In genomic region chr22:25950101-25950500, GRCh38 we compare ENCODE assay signal across 26 cellular contexts.
A peak's percentile ranks its signal among the peaks of the same experiment; 100 is the strongest.
DNase-seq lines count a peak whose midpoint lies in the region; ATAC-seq and TF ChIP-seq lines count a peak whose summit lies in the region.
"Had no signal": no experiment of that assay in that cellular context is flagged by ENCODE, and none has a peak within 500 bp of the region (broad histone marks: within the 10 kb centered on the region; RNA-seq: fewer than 3 reads in every experiment).

No MANE protein-coding gene starts in this region.

- H3K4me3 ChIP-seq in WERI-Rb-1 (ENCODE audit: low read depth, low read length), result no peak overlapping the region
- no peak overlapping the region for H3K4me3 ChIP-seq in OCI-LY7 (ENCODE audit: low read depth, low read length, poor library complexity, severe bottlenecking)
- H3K4me3 ChIP-seq: K562, MG63, SK-N-MC had no signal

- no peaks in the 10 kb centered on the region for H3K9me3 Mint-ChIP-seq in activated CD8-positive, alpha-beta T cell treated with anti-CD3 and anti-CD28 coated beads for 36 hours
- H3K9me3 Mint-ChIP-seq in activated CD8-positive, alpha-beta T cell treated with anti-CD3 and anti-CD28 coated beads, Interleukin-2, amount 10 ng/mL, durations not matched to agents 7 days and 5 days (ENCODE audit: insufficient read depth), result no peaks in the 10 kb centered on the region
- H3K9me3 Mint-ChIP-seq in stimulated activated naive B cell treated with anti-CD40 and anti-IgM and Interleukin-4, amounts not matched to agents 10 μg/mL and 1 μg/mL and 100 μg/mL, for 72 hours, result peaks cover 0 to 4% of the 10 kb centered on the region in 2 donors
- H3K9me3 Mint-ChIP-seq in CD14-positive monocyte, result peaks cover 0 to 2% (median 0%) of the 10 kb centered on the region in 7 donors
- H3K9me3 Mint-ChIP-seq: CD8-positive, alpha-beta memory T cell; H9 had no signal

- no peaks in the 10 kb centered on the region for H3K79me2 ChIP-seq in OCI-LY7 (ENCODE audit: insufficient read depth, low read depth, low read length)

- intact Hi-C loops in activated CD8-positive, alpha-beta T cell treated with anti-CD3 and anti-CD28 coated beads for 36 hours (cut with micrococcal nuclease), result no loop called here
- intact Hi-C loops in CD14-positive monocyte (cut with micrococcal nuclease), result no loop called here
- intact Hi-C loops in OCI-LY7 (cut with micrococcal nuclease; ENCODE audit: unreplicated experiment), result no loop called here

- H3K4me3 Mint-ChIP-seq in activated CD8-positive, alpha-beta T cell treated with anti-CD3 and anti-CD28 coated beads for 36 hours, result no peak overlapping the region
- H3K4me3 Mint-ChIP-seq in activated CD8-positive, alpha-beta T cell treated with anti-CD3 and anti-CD28 coated beads, Interleukin-2, amount 10 ng/mL, durations not matched to agents 7 days and 5 days, result no peak overlapping the region
- H3K4me3 Mint-ChIP-seq in stimulated activated naive B cell treated with anti-CD40 and anti-IgM and Interleukin-4, amounts not matched to agents 10 μg/mL and 1 μg/mL and 100 μg/mL, for 72 hours, result no peak overlapping the region
- no peak overlapping the region for H3K4me3 Mint-ChIP-seq in CD14-positive monocyte
- H3K4me3 Mint-ChIP-seq: CD8-positive, alpha-beta memory T cell; H9; HFFc6 had no signal

- ATAC-seq in activated CD8-positive, alpha-beta T cell treated with anti-CD3 and anti-CD28 coated beads for 36 hours, result no peak
- ATAC-seq in activated CD8-positive, alpha-beta T cell treated with anti-CD3 and anti-CD28 coated beads, Interleukin-2, amount 10 ng/mL, durations not matched to agents 7 days and 5 days, result no peak
- peak; percentile 93 to 95 for ATAC-seq in stimulated activated naive B cell treated with anti-CD40 and anti-IgM and Interleukin-4, amounts not matched to agents 10 μg/mL and 1 μg/mL and 100 μg/mL, for 72 hours (replicated peaks)
- ATAC-seq: HepG2, K562 had no signal

- BruUV-seq in OCI-LY7 (replicated peaks; lab: Mats Ljungman, UMichigan), result no TSS peak

- peaks cover 3% of the 10 kb centered on the region for H3K27me3 Mint-ChIP-seq in activated CD8-positive, alpha-beta T cell treated with anti-CD3 and anti-CD28 coated beads for 36 hours
- H3K27me3 Mint-ChIP-seq in activated CD8-positive, alpha-beta T cell treated with anti-CD3 and anti-CD28 coated beads, Interleukin-2, amount 10 ng/mL, durations not matched to agents 7 days and 5 days (ENCODE audit: low read depth), result no peaks in the 10 kb centered on the region
- H3K27me3 Mint-ChIP-seq in stimulated activated naive B cell treated with anti-CD40 and anti-IgM and Interleukin-4, amounts not matched to agents 10 μg/mL and 1 μg/mL and 100 μg/mL, for 72 hours, result peaks cover 15% of the 10 kb centered on the region in 2 donors
- H3K27me3 Mint-ChIP-seq in CD14-positive monocyte (ENCODE audit: low read depth in 3 of 3), result peaks cover 2 to 10% (median 3%) of the 10 kb centered on the region in 3 donors

- H4K20me1 ChIP-seq in OCI-LY7 (ENCODE audit: insufficient read depth, low read length), result no peaks in the 10 kb centered on the region

- no peak for TF ChIP-seq CTCF in activated CD8-positive, alpha-beta T cell treated with anti-CD3 and anti-CD28 coated beads for 36 hours (IDR thresholded peaks at IDR 0.05)
- TF ChIP-seq CTCF in GM13976 (IDR thresholded peaks at IDR 0.05; ENCODE audit: borderline replicate concordance, control extremely low read depth, extremely low read depth, insufficient read depth, missing control alignments) (no peak), WERI-Rb-1 (IDR thresholded peaks at IDR 0.05; ENCODE audit: low read depth, low read length) (no peak), CD14-positive monocyte (IDR thresholded peaks at IDR 0.05) (no peak), OCI-LY7 (conservative IDR thresholded peaks at IDR 0.05; ENCODE audit: low read length) (no peak)

- H3K4me1 Mint-ChIP-seq in activated CD8-positive, alpha-beta T cell treated with anti-CD3 and anti-CD28 coated beads for 36 hours (ENCODE audit: low read depth), result no peaks in the 10 kb centered on the region
- H3K4me1 Mint-ChIP-seq in activated CD8-positive, alpha-beta T cell treated with anti-CD3 and anti-CD28 coated beads, Interleukin-2, amount 10 ng/mL, durations not matched to agents 7 days and 5 days (ENCODE audit: low read depth), result no peaks in the 10 kb centered on the region
- peaks cover 5 to 7% of the 10 kb centered on the region in 2 donors for H3K4me1 Mint-ChIP-seq in stimulated activated naive B cell treated with anti-CD40 and anti-IgM and Interleukin-4, amounts not matched to agents 10 μg/mL and 1 μg/mL and 100 μg/mL, for 72 hours
- no peaks in the 10 kb centered on the region for H3K4me1 Mint-ChIP-seq in CD14-positive monocyte
- H3K4me1 Mint-ChIP-seq: CD8-positive, alpha-beta memory T cell had no signal

- H3K27ac ChIP-seq in WERI-Rb-1 (peak overlapping the region; percentile 1; the same call in 1 of the 2 replicates), OCI-LY7 (ENCODE audit: low read depth, low read length, poor library complexity, severe bottlenecking) (no peak overlapping the region)
- H3K27ac ChIP-seq: RWPE1, SK-N-MC had no signal

- no peaks in the 10 kb centered on the region for H3K36me3 ChIP-seq in WERI-Rb-1
- no peaks in the 10 kb centered on the region for H3K36me3 ChIP-seq in OCI-LY7 (ENCODE audit: insufficient read depth, low read length)
- H3K36me3 ChIP-seq: MG63 had no signal

- H3K27me3 ChIP-seq in WERI-Rb-1 (ENCODE audit: insufficient read depth, low read depth, severe bottlenecking), result no peaks in the 10 kb centered on the region
- H3K27me3 ChIP-seq: MG63 had no signal

- no peaks in the 10 kb centered on the region for H3K9me2 ChIP-seq in OCI-LY7 (ENCODE audit: insufficient read depth, low read length)

- no peaks in the 10 kb centered on the region for H3K4me1 ChIP-seq in OCI-LY7 (ENCODE audit: insufficient read depth, low read length, poor library complexity, severe bottlenecking)

- DNase-seq in activated CD8-positive, alpha-beta T cell treated with anti-CD3 and anti-CD28 coated beads for 36 hours, result peak; percentile 7
- no peak for DNase-seq in activated CD8-positive, alpha-beta T cell treated with anti-CD3 and anti-CD28 coated beads, Interleukin-2, amount 10 ng/mL, durations not matched to agents 7 days and 5 days
- peak; percentile 61 for DNase-seq in GM13976 (ENCODE audit: low spot score)
- no peak for DNase-seq in WERI-Rb-1
- DNase-seq in stimulated activated naive B cell treated with anti-CD40 and anti-IgM and Interleukin-4, amounts not matched to agents 10 μg/mL and 1 μg/mL and 100 μg/mL, for 72 hours, result peak; percentile 40
- DNase-seq in CD14-positive monocyte (ENCODE audit: low spot score), result no peak
- DNase-seq in activated gamma-delta T cell (lab: John Stamatoyannopoulos, UW), result no peak
- no peak for DNase-seq in OCI-LY7 (ENCODE audit: low spot score)
- DNase-seq: AML-193; C1 segment of cervical spinal cord; Calu3; CD8-positive, alpha-beta memory T cell; GDM1; H9; HFFc6; MG63; NCI-H1417; NCI-H1694 treated with DMSO at 0.1 percent for 48 hours; NCI-H2081 treated with DMSO at 0.1 percent for 48 hours; NCI-H446; NCI-H526; SHP77 treated with DMSO at 0.1 percent for 48 hours had no signal

- H3K4me2 ChIP-seq in OCI-LY7 (ENCODE audit: low read length), result no peak overlapping the region

- POLR2A ChIA-PET in activated CD8-positive, alpha-beta T cell treated with anti-CD3 and anti-CD28 coated beads for 36 hours (lab: Charles Lee), result no interaction called here
- POLR2A ChIA-PET in activated CD8-positive, alpha-beta T cell treated with anti-CD3 and anti-CD28 coated beads, Interleukin-2, amount 10 ng/mL, durations not matched to agents 7 days and 5 days (lab: Charles Lee), result interaction anchor here (0.7 kb wide), 1 partner anchor 11 kb away, joined by 3 read pairs; no protein-coding TSS in a partner anchor
- POLR2A ChIA-PET in OCI-LY7 (lab: Charles Lee), result interaction anchor here (0.6 kb wide), 1 partner anchor 402 kb away, joined by 3 read pairs; no protein-coding TSS in a partner anchor

- no peak overlapping the region for H3K27ac Mint-ChIP-seq in activated CD8-positive, alpha-beta T cell treated with anti-CD3 and anti-CD28 coated beads for 36 hours
- no peak overlapping the region for H3K27ac Mint-ChIP-seq in activated CD8-positive, alpha-beta T cell treated with anti-CD3 and anti-CD28 coated beads, Interleukin-2, amount 10 ng/mL, durations not matched to agents 7 days and 5 days
- peak overlapping the region; percentile 10 for H3K27ac Mint-ChIP-seq in stimulated activated naive B cell treated with anti-CD40 and anti-IgM and Interleukin-4, amounts not matched to agents 10 μg/mL and 1 μg/mL and 100 μg/mL, for 72 hours
- no peak overlapping the region for H3K27ac Mint-ChIP-seq in CD14-positive monocyte
- H3K27ac Mint-ChIP-seq: CD8-positive, alpha-beta memory T cell; H9; HFFc6 had no signal

- H3K36me3 Mint-ChIP-seq in activated CD8-positive, alpha-beta T cell treated with anti-CD3 and anti-CD28 coated beads for 36 hours (ENCODE audit: low read depth), result no peaks in the 10 kb centered on the region
- H3K36me3 Mint-ChIP-seq in activated CD8-positive, alpha-beta T cell treated with anti-CD3 and anti-CD28 coated beads, Interleukin-2, amount 10 ng/mL, durations not matched to agents 7 days and 5 days (ENCODE audit: low read depth), result no peaks in the 10 kb centered on the region
- H3K36me3 Mint-ChIP-seq in stimulated activated naive B cell treated with anti-CD40 and anti-IgM and Interleukin-4, amounts not matched to agents 10 μg/mL and 1 μg/mL and 100 μg/mL, for 72 hours, result no peaks in the 10 kb centered on the region
- H3K36me3 Mint-ChIP-seq in CD14-positive monocyte, result no peaks in the 10 kb centered on the region
- H3K36me3 Mint-ChIP-seq: CD8-positive, alpha-beta memory T cell had no signal

- H2AFZ ChIP-seq in OCI-LY7 (ENCODE audit: low read length), result no peak overlapping the region

- in situ Hi-C loops in GM13976 (cut with MboI; ENCODE audit: low sequenced_read_pairs, unreplicated experiment), result no loop called here

- CTCF ChIA-PET in activated CD8-positive, alpha-beta T cell treated with anti-CD3 and anti-CD28 coated beads for 36 hours (lab: Charles Lee), result no interaction called here
- CTCF ChIA-PET in activated CD8-positive, alpha-beta T cell treated with anti-CD3 and anti-CD28 coated beads, Interleukin-2, amount 10 ng/mL, durations not matched to agents 7 days and 5 days (lab: Charles Lee), result no interaction called here
- CTCF ChIA-PET in OCI-LY7 (lab: Charles Lee; ENCODE audit: unreplicated experiment), result no interaction called here

- H3K9me3 ChIP-seq in WERI-Rb-1 (ENCODE audit: severe bottlenecking) (no peaks in the 10 kb centered on the region), OCI-LY7 (ENCODE audit: low read length) (no peaks in the 10 kb centered on the region)
- H3K9me3 ChIP-seq: MG63 had no signal

Comparison
In these comparisons a context has a peak if more than half of its experiments do, and no peak if none do; other contexts are left out.
1. DNase-seq: peak in activated CD8-positive, alpha-beta T cell treated with anti-CD3 and anti-CD28 coated beads for 36 hours (single experiment), GM13976 (single experiment) and stimulated activated naive B cell treated with anti-CD40 and anti-IgM and Interleukin-4, amounts not matched to agents 10 μg/mL and 1 μg/mL and 100 μg/mL, for 72 hours (single experiment); none in activated CD8-positive, alpha-beta T cell treated with anti-CD3 and anti-CD28 coated beads, Interleukin-2, amount 10 ng/mL, durations not matched to agents 7 days and 5 days (single experiment), WERI-Rb-1 (single experiment), CD14-positive monocyte (single experiment), activated gamma-delta T cell (single experiment) and OCI-LY7 (single experiment).
2. ATAC-seq: peak in stimulated activated naive B cell treated with anti-CD40 and anti-IgM and Interleukin-4, amounts not matched to agents 10 μg/mL and 1 μg/mL and 100 μg/mL, for 72 hours (2 of 2); none in activated CD8-positive, alpha-beta T cell treated with anti-CD3 and anti-CD28 coated beads for 36 hours (single experiment) and activated CD8-positive, alpha-beta T cell treated with anti-CD3 and anti-CD28 coated beads, Interleukin-2, amount 10 ng/mL, durations not matched to agents 7 days and 5 days (single experiment).